ENCODE assay signal across 28 cellular contexts in the genomic region with DNA sequence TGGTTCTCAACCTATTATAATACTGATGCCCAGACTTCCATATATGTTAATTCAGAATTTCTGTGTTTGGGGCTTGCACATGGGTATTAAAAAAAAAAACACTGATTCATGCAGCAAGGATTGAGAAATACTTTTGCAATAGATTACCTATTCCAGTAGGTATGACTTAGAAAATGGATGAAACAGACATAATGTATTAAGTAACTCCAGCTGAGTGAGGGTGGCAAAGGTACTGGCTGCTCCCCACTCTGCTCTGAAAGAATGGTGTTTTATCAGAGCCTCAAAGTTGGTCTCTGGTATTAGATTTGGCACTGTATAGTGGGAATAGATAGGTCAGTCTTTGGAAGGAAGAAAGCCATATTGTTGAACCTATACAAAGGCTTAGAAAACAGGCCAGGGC.
"Had no signal": no experiment of that assay in that cellular context is flagged by ENCODE, and none has a peak within 500 bp of the region (broad histone marks: within the 10 kb centered on the region; RNA-seq: fewer than 3 reads in every experiment).

No MANE protein-coding gene starts in this region.

- H3K9me3 ChIP-seq: esophagus squamous epithelium, gastrocnemius medialis, lower lobe of right lung had no signal

- H3K27ac ChIP-seq: coronary artery, epithelial cell of prostate, esophagus squamous epithelium, gastrocnemius medialis, heart right ventricle, left ventricle myocardium inferior, lower lobe of right lung had no signal

- FAIRE-seq: colon, endothelial cell of umbilical vein, islet of Langerhans, keratinocyte had no signal

- H3K4me3 Mint-ChIP-seq: mesothelial cell of epicardium; naive B cell; naive thymus-derived CD8-positive, alpha-beta T cell had no signal

- H3K36me3 ChIP-seq: esophagus squamous epithelium, gastrocnemius medialis, heart right ventricle, left ventricle myocardium inferior, lower lobe of right lung had no signal

- ATAC-seq: esophagus mucosa; gastrocnemius medialis; heart right ventricle; left cardiac atrium; lower lobe of right lung; mucosa of descending colon; naive thymus-derived CD8-positive, alpha-beta T cell had no signal

- H3K27ac Mint-ChIP-seq: mesothelial cell of epicardium; naive B cell; naive thymus-derived CD8-positive, alpha-beta T cell had no signal

- H3K4me3 ChIP-seq: coronary artery, dorsolateral prefrontal cortex, esophagus squamous epithelium, gastrocnemius medialis, heart right ventricle, left ventricle myocardium inferior, lower lobe of right lung, mucosa of descending colon had no signal

- H3K36me3 Mint-ChIP-seq: mesothelial cell of epicardium; naive B cell; naive thymus-derived CD8-positive, alpha-beta T cell had no signal

- DNase-seq: dermis blood vessel endothelial cell; dorsolateral prefrontal cortex; effector CD4-positive, alpha-beta T cell; effector memory CD4-positive, alpha-beta T cell; erythroblast; esophagus squamous epithelium; foreskin fibroblast; foreskin melanocyte; gastrocnemius medialis; glutamatergic neuron; head of caudate nucleus; heart right ventricle; hippocampal formation; left cardiac atrium; left ventricle myocardium inferior; lower lobe of right lung; mesenchymal stem cell; mucosa of descending colon; naive B cell; naive thymus-derived CD8-positive, alpha-beta T cell had no signal

- H3K4me1 Mint-ChIP-seq: mesothelial cell of epicardium; naive B cell; naive thymus-derived CD8-positive, alpha-beta T cell had no signal

- H3K27me3 ChIP-seq: dorsolateral prefrontal cortex, esophagus squamous epithelium, gastrocnemius medialis, heart right ventricle had no signal

- H3K27me3 Mint-ChIP-seq: naive B cell; naive thymus-derived CD8-positive, alpha-beta T cell had no signal

- H3K4me1 ChIP-seq: esophagus squamous epithelium, gastrocnemius medialis, heart right ventricle, left ventricle myocardium inferior, lower lobe of right lung had no signal
